27 cellular contexts compared by ENCODE assay signal in genomic region chr6:137781639-137782038, GRCh38.
DNase-seq lines count a peak whose midpoint lies in the region; ATAC-seq and TF ChIP-seq lines count a peak whose summit lies in the region.
"Had no signal": no experiment of that assay in that cellular context is flagged by ENCODE, and none has a peak within 500 bp of the region (broad histone marks: within the 10 kb centered on the region; RNA-seq: fewer than 3 reads in every experiment).

No MANE protein-coding gene starts in this region.

- DNase-seq in IMR-90: no peak
- DNase-seq in central memory CD8-positive, alpha-beta T cell (ENCODE audit: low spot score in 2 of 2): no peak
- DNase-seq in GM13976 (ENCODE audit: low spot score): no peak
- DNase-seq in NCI-H345 (lab: John Stamatoyannopoulos, UW): no peak
- DNase-seq: CD8-positive, alpha-beta memory T cell; DMS 273 treated with DMSO at 0.1 percent for 48 hours; DMS79; EL; GDM1; HCEC 1CT; NCI-H1048; NCI-H1417; NCI-H1694; NCI-H2081; NCI-H2227 treated with DMSO at 0.1 percent for 48 hours; NCI-H510A; NCI-H69; Right ventricle myocardium superior; RPMI8226 had no signal

- no peak for TF ChIP-seq RAD21 in IMR-90 (IDR thresholded peaks at IDR 0.05; ENCODE audit: low read length)

- peak overlapping the region; percentile 81; the same call in 2 of the 3 replicates for H2BK15ac ChIP-seq in IMR-90 (ENCODE audit: low read depth, low read length)

- H3K14ac ChIP-seq in IMR-90 (replicated peaks; ENCODE audit: low read depth, low read length): no peak overlapping the region

- CTCF ChIA-PET in IMR-90 (lab: Yijun Ruan, JAX): interaction anchor here (0.6 to 1.1 kb wide), 2 partner anchors 14 to 18 kb away, joined by 3 to 8 read pairs; no protein-coding TSS in a partner anchor

- H2BK120ac ChIP-seq in IMR-90 (ENCODE audit: low read depth, low read length): 0 out of 2 replicates have a peak overlapping the region, but pooled peaks have one; percentile 78

- BruUV-seq in IMR-90 (replicated peaks; lab: Mats Ljungman, UMichigan): no TSS peak

- H3K4ac ChIP-seq in IMR-90 (ENCODE audit: low read depth, low read length): no peak overlapping the region; the same call in 1 of the 2 replicates

- H4K8ac ChIP-seq in IMR-90 (ENCODE audit: low read depth in 2 of 2, low read length in 2 of 2): peak overlapping the region; percentile 9 to 87; a peak in 2 of 4 replicates

- H3K36me3 ChIP-seq in IMR-90 (ENCODE audit: control insufficient read depth, insufficient read depth, low read length): no peaks in the 10 kb centered on the region
- no peaks in the 10 kb centered on the region for H3K36me3 ChIP-seq in muscle layer of colon (ENCODE audit: insufficient read depth, low read length)
- H3K36me3 ChIP-seq in stomach smooth muscle (ENCODE audit: control insufficient read depth in 2 of 2, insufficient read depth in 2 of 2, low read length in 2 of 2): no peaks in the 10 kb centered on the region
- H3K36me3 ChIP-seq: SJSA1 had no signal

- dilution Hi-C loops in IMR-90 (cut with HindIII; ENCODE audit: low sequenced_read_pairs, unreplicated experiment): no loop called here

- no peak overlapping the region; the same call in 1 of the 2 replicates for H3K18ac ChIP-seq in IMR-90 (ENCODE audit: low read depth, low read length)

- no peak overlapping the region for H3K56ac ChIP-seq in IMR-90 (ENCODE audit: extremely low read depth, insufficient read depth, low read length)

- peaks cover 18% of the 10 kb centered on the region for H3K4me1 ChIP-seq in IMR-90 (ENCODE audit: control insufficient read depth, insufficient read depth, low read length)
- peaks cover 27% of the 10 kb centered on the region for H3K4me1 ChIP-seq in muscle layer of colon (ENCODE audit: insufficient read depth, low read length)
- peaks cover 24% of the 10 kb centered on the region for H3K4me1 ChIP-seq in stomach smooth muscle (ENCODE audit: control insufficient read depth, insufficient read depth, low read length)

- H3K27me3 ChIP-seq in IMR-90 (ENCODE audit: control insufficient read depth, insufficient read depth, low read length) (no peaks in the 10 kb centered on the region), muscle layer of colon (ENCODE audit: control insufficient read depth in 1 of 2, insufficient read depth in 2 of 2, low read length in 2 of 2) (no peaks in the 10 kb centered on the region), stomach smooth muscle (ENCODE audit: control insufficient read depth in 1 of 2, insufficient read depth in 2 of 2, low read length in 2 of 2) (no peaks in the 10 kb centered on the region)
- H3K27me3 ChIP-seq: SJSA1 had no signal

- H3K27me3 Mint-ChIP-seq in central memory CD8-positive, alpha-beta T cell: no peaks in the 10 kb centered on the region
- H3K27me3 Mint-ChIP-seq: B cell, IgD-negative memory B cell had no signal

- no peak overlapping the region for H3K23ac ChIP-seq in IMR-90 (ENCODE audit: low read depth, low read length)

- 100% methylated on average over 1 of the region's 3 CpGs; no CpG with 5 or more reads in 1 of the 2 experiments for WGBS in IMR-90 (ENCODE audit: extremely low coverage in 2 of 2, insufficient read length in 1 of 2), 2 experiments

- POLR2A ChIA-PET in IMR-90 (lab: Charles Lee; ENCODE audit: unreplicated experiment): no interaction called here

- H3K4me3 Mint-ChIP-seq in central memory CD8-positive, alpha-beta T cell: no peak overlapping the region
- H3K4me3 Mint-ChIP-seq: B cell; CD8-positive, alpha-beta memory T cell; IgD-negative memory B cell had no signal

- no peaks in the 10 kb centered on the region for H3K36me3 Mint-ChIP-seq in central memory CD8-positive, alpha-beta T cell (ENCODE audit: insufficient read depth)
- H3K36me3 Mint-ChIP-seq: IgD-negative memory B cell had no signal

- H3K27ac ChIP-seq in IMR-90 (ENCODE audit: insufficient read depth, low read length): no peak overlapping the region
- H3K27ac ChIP-seq in muscle layer of colon (ENCODE audit: low read depth, low read length): peak overlapping the region; percentile 81
- peak overlapping the region; percentile 88 for H3K27ac ChIP-seq in stomach smooth muscle (ENCODE audit: low read length)
- H3K27ac ChIP-seq: C4-2B, KMS-11, SJSA1 had no signal

- peak overlapping the region; percentile 83 for H3K27ac Mint-ChIP-seq in central memory CD8-positive, alpha-beta T cell (ENCODE audit: low read depth)
- H3K27ac Mint-ChIP-seq: B cell had no signal

- TF ChIP-seq CTCF in IMR-90 (conservative IDR thresholded peaks at IDR 0.05; ENCODE audit: low read depth, low read length) (no peak), GM13976 (IDR thresholded peaks at IDR 0.05; ENCODE audit: borderline replicate concordance, control extremely low read depth, extremely low read depth, insufficient read depth, missing control alignments) (no peak)

- in situ Hi-C loops in IMR-90 (cut with MboI; ENCODE audit: low sequenced_read_pairs): no loop called here
- in situ Hi-C loops in GM13976 (cut with MboI; ENCODE audit: low sequenced_read_pairs, unreplicated experiment): no loop called here

- no peaks in the 10 kb centered on the region for H4K20me1 ChIP-seq in IMR-90 (ENCODE audit: insufficient read depth, low read length)

- H3K79me1 ChIP-seq in IMR-90 (ENCODE audit: low read depth in 1 of 2, low read length in 2 of 2): no peaks in the 10 kb centered on the region

- H3K4me1 Mint-ChIP-seq in central memory CD8-positive, alpha-beta T cell: no peaks in the 10 kb centered on the region
- H3K4me1 Mint-ChIP-seq: CD8-positive, alpha-beta memory T cell; IgD-negative memory B cell had no signal

- H2AFZ ChIP-seq in IMR-90 (replicated peaks; ENCODE audit: low read length, poor library complexity): no peak overlapping the region

- no peak overlapping the region for H4K5ac ChIP-seq in IMR-90 (ENCODE audit: low read depth, low read length)

- H2BK5ac ChIP-seq in IMR-90 (ENCODE audit: low read depth, low read length, poor library complexity, severe bottlenecking): no peak overlapping the region

- no peak overlapping the region for H2BK20ac ChIP-seq in IMR-90 (ENCODE audit: low read depth, low read length)

- 0 out of 2 replicates have a peak overlapping the region, but pooled peaks have one; percentile 4 for H4K91ac ChIP-seq in IMR-90 (ENCODE audit: insufficient read depth, low read depth, low read length)

- H3K9me1 ChIP-seq in IMR-90 (ENCODE audit: insufficient read depth, low read length): peaks cover 6% of the 10 kb centered on the region; the same call in 1 of the 2 replicates

- TF ChIP-seq POLR2A in IMR-90 (IDR thresholded peaks at IDR 0.05; ENCODE audit: low read depth, low read length): no peak

- H3K4me2 ChIP-seq in IMR-90 (ENCODE audit: low read depth, low read length): no peak overlapping the region
- H3K4me2 ChIP-seq: KMS-11 had no signal

- no peaks in the 10 kb centered on the region for H3K9me3 Mint-ChIP-seq in central memory CD8-positive, alpha-beta T cell
- H3K9me3 Mint-ChIP-seq: CD8-positive, alpha-beta memory T cell; IgD-negative memory B cell had no signal

- no peak for ATAC-seq in IMR-90 (ENCODE audit: low read depth)
- ATAC-seq in central memory CD8-positive, alpha-beta T cell (replicated peaks; ENCODE audit: extremely low read depth, poor library complexity, severe bottlenecking): no peak
- ATAC-seq in GM21619 (IDR thresholded peaks at IDR 0.05; ENCODE audit: unreplicated experiment): no peak

- intact Hi-C loops in IMR-90 (cut with micrococcal nuclease): no loop called here

- no peak overlapping the region for H3K4me3 ChIP-seq in IMR-90 (ENCODE audit: insufficient read depth, low read depth, low read length)
- no peak overlapping the region for H3K4me3 ChIP-seq in muscle layer of colon (ENCODE audit: low read depth in 1 of 2, low read length in 2 of 2)
- H3K4me3 ChIP-seq in stomach smooth muscle (ENCODE audit: low read length in 2 of 2): no peak overlapping the region
- H3K4me3 ChIP-seq: SJSA1 had no signal

- H2AK5ac ChIP-seq in IMR-90 (ENCODE audit: low read depth, low read length): no peak overlapping the region

- H3K9me3 ChIP-seq in IMR-90 (ENCODE audit: control insufficient read depth, insufficient read depth, low read length) (no peaks in the 10 kb centered on the region), muscle layer of colon (ENCODE audit: low read length) (no peaks in the 10 kb centered on the region), stomach smooth muscle (ENCODE audit: control insufficient read depth in 2 of 2, low read length in 2 of 2) (no peaks in the 10 kb centered on the region)
- H3K9me3 ChIP-seq: SJSA1 had no signal

- H3K9ac ChIP-seq in IMR-90 (ENCODE audit: low read depth, low read length) (no peak overlapping the region), muscle layer of colon (ENCODE audit: low read length) (no peak overlapping the region), stomach smooth muscle (ENCODE audit: low read length in 2 of 2) (no peak overlapping the region)
- H3K9ac ChIP-seq: KMS-11 had no signal

- H2AK9ac ChIP-seq in IMR-90 (replicated peaks; ENCODE audit: low read depth, low read length, poor library complexity): no peak overlapping the region

TF ChIP-seq in IMR-90, 13 proteins besides CTCF, POLR2A, EP300 and RAD21 (continues in another document):
- TF ChIP-seq RFX5 (IDR thresholded peaks at IDR 0.05; ENCODE audit: low read depth, low read length): no peak
- no peak for TF ChIP-seq CEBPB (IDR thresholded peaks at IDR 0.05; ENCODE audit: low read depth, low read length)
- TF ChIP-seq USF2 (IDR thresholded peaks at IDR 0.05; ENCODE audit: low read depth, low read length): no peak
- TF ChIP-seq MAZ (IDR thresholded peaks at IDR 0.05; ENCODE audit: borderline replicate concordance, low read depth, low read length): no peak
- no peak for TF ChIP-seq RCOR1 (IDR thresholded peaks at IDR 0.05; ENCODE audit: insufficient replicate concordance, low read length)
- TF ChIP-seq FOS (IDR thresholded peaks at IDR 0.05; ENCODE audit: low read depth, low read length): no peak
- no peak for TF ChIP-seq SMC3 (IDR thresholded peaks at IDR 0.05; ENCODE audit: low read depth, low read length)
- no peak for TF ChIP-seq ELK1 (IDR thresholded peaks at IDR 0.05; ENCODE audit: borderline replicate concordance, low read depth, low read length)
